Comparison of ENCODE assay signal across 24 cellular contexts in the genomic region with DNA sequence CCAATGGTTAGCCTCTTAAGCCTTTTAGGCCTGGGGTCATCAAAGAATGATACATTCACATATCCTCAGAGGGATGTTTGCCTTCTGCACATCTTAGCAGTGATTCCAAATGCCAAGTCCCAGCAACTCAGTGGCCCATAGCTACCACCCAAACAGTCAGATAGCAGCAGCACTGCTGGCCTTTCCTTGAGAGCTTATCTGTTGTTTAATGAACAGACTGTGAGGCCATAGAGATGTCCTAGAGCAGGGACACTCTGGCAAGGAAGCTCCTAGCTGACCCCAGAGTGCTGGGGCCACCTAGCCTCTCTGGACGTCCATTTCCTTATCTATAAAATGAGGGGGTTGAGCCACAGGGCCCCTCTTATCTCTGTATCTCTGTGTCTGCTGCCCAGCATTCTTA.
"Had no signal": no experiment of that assay in that cellular context is flagged by ENCODE, and none has a peak within 500 bp of the region (broad histone marks: within the 10 kb centered on the region; RNA-seq: fewer than 3 reads in every experiment).

No MANE protein-coding gene starts in this region.

- H3K4me3 Mint-ChIP-seq: immature natural killer cell; naive thymus-derived CD4-positive, alpha-beta T cell; natural killer cell treated with Interleukin-12 subunit alpha and Interleukin-12 subunit beta and Interleukin-15 and Interleukin-18, amount 100 ng/mL, for 72 hours; stimulated activated memory B cell treated with anti-CD40 and anti-IgM and Interleukin-4, amounts not matched to agents 10 μg/mL and 1 μg/mL and 100 μg/mL, for 72 hours; stimulated activated naive CD8-positive, alpha-beta T cell treated with anti-CD3 and anti-CD28 coated beads, Interleukin-15, amount 100 ng/mL, for 72 hours had no signal

- H3K4me3 ChIP-seq: left ventricle myocardium inferior, lung, mucosa of descending colon, ovary, right atrium auricular region, right lobe of liver, smooth muscle cell, transverse colon, upper lobe of left lung, vagina had no signal

- H3K9me3 ChIP-seq: left ventricle myocardium inferior, mucosa of descending colon, ovary, right atrium auricular region, right lobe of liver, transverse colon, upper lobe of left lung, vagina had no signal

- H3K27ac ChIP-seq: left ventricle myocardium inferior, ovary, right atrium auricular region, right lobe of liver, transverse colon, upper lobe of left lung, vagina had no signal

- H3K36me3 Mint-ChIP-seq: immature natural killer cell; natural killer cell treated with Interleukin-12 subunit alpha and Interleukin-12 subunit beta and Interleukin-15 and Interleukin-18, amount 100 ng/mL, for 72 hours; stimulated activated memory B cell treated with anti-CD40 and anti-IgM and Interleukin-4, amounts not matched to agents 10 μg/mL and 1 μg/mL and 100 μg/mL, for 72 hours had no signal

- H3K27ac Mint-ChIP-seq: immature natural killer cell; naive thymus-derived CD4-positive, alpha-beta T cell; natural killer cell treated with Interleukin-12 subunit alpha and Interleukin-12 subunit beta and Interleukin-15 and Interleukin-18, amount 100 ng/mL, for 72 hours; progenitor cell of endocrine pancreas; stimulated activated memory B cell treated with anti-CD40 and anti-IgM and Interleukin-4, amounts not matched to agents 10 μg/mL and 1 μg/mL and 100 μg/mL, for 72 hours had no signal

- DNase-seq: hypothalamus; immature natural killer cell; left ventricle myocardium inferior; midbrain; mucosa of descending colon; naive thymus-derived CD4-positive, alpha-beta T cell; ovary; right lobe of liver; stimulated activated CD4-positive, alpha-beta T cell treated with anti-CD3 and anti-CD28 coated beads, Interleukin-1b, Interleukin-23, amount 100 ng/mL, for 48 hours; stimulated activated CD4-positive, alpha-beta T cell treated with anti-CD3 and anti-CD28 coated beads, Interleukin-2, amount 100 ng/mL, for 48 hours; stimulated activated CD4-positive, alpha-beta T cell treated with anti-CD3 and anti-CD28 coated beads, Interleukin-4, amount 100 ng/mL, for 4 hours; stimulated activated CD8-positive, alpha-beta memory T cell treated with anti-CD3 and anti-CD28 coated beads, Interleukin-4, amount 100 ng/mL, for 48 hours; stimulated activated naive CD4-positive, alpha-beta T cell treated with Interleukin-2 at 50 U/mL for 16 hours; stimulated activated naive CD8-positive, alpha-beta T cell treated with anti-CD3 and anti-CD28 coated beads, Interleukin-15, amount 100 ng/mL, for 72 hours; substantia nigra; transverse colon had no signal

- H3K27me3 ChIP-seq: ovary, right atrium auricular region, right lobe of liver, transverse colon, upper lobe of left lung, vagina had no signal

- H3K4me1 ChIP-seq: left ventricle myocardium inferior, right atrium auricular region, right lobe of liver, transverse colon, upper lobe of left lung, vagina had no signal

- H3K9me3 Mint-ChIP-seq: stimulated activated memory B cell treated with anti-CD40 and anti-IgM and Interleukin-4, amounts not matched to agents 10 μg/mL and 1 μg/mL and 100 μg/mL, for 72 hours; stimulated activated naive CD8-positive, alpha-beta T cell treated with anti-CD3 and anti-CD28 coated beads, Interleukin-15, amount 100 ng/mL, for 72 hours had no signal

- H3K36me3 ChIP-seq: left ventricle myocardium inferior, ovary, right atrium auricular region, right lobe of liver, transverse colon, upper lobe of left lung, vagina had no signal

- H3K4me1 Mint-ChIP-seq: immature natural killer cell; stimulated activated memory B cell treated with anti-CD40 and anti-IgM and Interleukin-4, amounts not matched to agents 10 μg/mL and 1 μg/mL and 100 μg/mL, for 72 hours; stimulated activated naive CD8-positive, alpha-beta T cell treated with anti-CD3 and anti-CD28 coated beads, Interleukin-15, amount 100 ng/mL, for 72 hours had no signal
